ENCODE assay signal across 8 cellular contexts in genomic region chrX:77785746-77786548, GRCh38. TPM values are rescaled to one million over a fixed set of nuclear protein-coding genes. Genes with fewer than 3 reads are reported as not detected.
DNase-seq lines count a peak whose midpoint lies in the region; ATAC-seq, FAIRE-seq and TF ChIP-seq lines count a peak whose summit lies in the region.

Gene ATRX (minus strand): TSS chrX:77786216. CDS start chrX:77786001, 215 bp downstream.

- H3K9me3 Mint-ChIP-seq in immature natural killer cell, result no peaks in the 10 kb centered on the region

- H3K4me3 ChIP-seq in WI38 (ENCODE audit: low read depth, low read length), result peak within 1 kb of the TSS; percentile 74
- peak within 1 kb of the TSS; percentile 72 for H3K4me3 ChIP-seq in bronchial epithelial cell (ENCODE audit: low read depth, low read length)

- DNase-seq in 8988T (peak; percentile 33), NCI-H2171 treated with DMSO at 0.1 percent for 48 hours (lab: John Stamatoyannopoulos, UW) (peak; percentile 83), bronchial epithelial cell (ENCODE audit: low read depth) (peak; percentile 68), immature natural killer cell (peak; percentile 80 to 85 (median 82)), smooth muscle cell of the brain vasculature (ENCODE audit: low read depth, low spot score) (peak; percentile 43)

- H3K27me3 ChIP-seq in bronchial epithelial cell (ENCODE audit: control insufficient read depth, insufficient read depth, low read length), result no peaks in the 10 kb centered on the region

- peak within 1 kb of the TSS; percentile 98 to 100 (median 99) for H3K4me3 Mint-ChIP-seq in immature natural killer cell

- peak within 1 kb of the TSS; percentile 96 to 99 (median 98) for H3K27ac Mint-ChIP-seq in immature natural killer cell

- ATAC-seq in GM18520 (IDR thresholded peaks at IDR 0.05; ENCODE audit: unreplicated experiment) (peak; percentile 84), HG03095 (IDR thresholded peaks at IDR 0.05; ENCODE audit: unreplicated experiment) (peak; percentile 89)

- FAIRE-seq in bronchial epithelial cell (lab: Jason Lieb, UNC), result no peak

- H3K27me3 Mint-ChIP-seq in immature natural killer cell (ENCODE audit: low read depth in 3 of 3), result peaks cover 6 to 10% (median 8%) of the 10 kb centered on the region in 3 donors

- H3K36me3 Mint-ChIP-seq in immature natural killer cell, result no peaks in the 10 kb centered on the region

- H3K4me1 Mint-ChIP-seq in immature natural killer cell, result peaks cover 45 to 56% of the 10 kb centered on the region in 2 donors

- TF ChIP-seq CTCF in WI38 (IDR thresholded peaks at IDR 0.05; ENCODE audit: low read depth, low read length) (no peak), bronchial epithelial cell (IDR thresholded peaks at IDR 0.05; ENCODE audit: insufficient read depth, low read length, severe bottlenecking) (no peak)

- H3K36me3 ChIP-seq in bronchial epithelial cell (ENCODE audit: control insufficient read depth, insufficient read depth, low read length), result no peaks in the 10 kb centered on the region

RNA-seq across cellular contexts. Expression of gene ATRX, which starts in this region (rescaled TPM):
- total RNA-seq in bronchial epithelial cell, result 37.6 and 41.2 TPM in 2 replicates
- 10 to 100 TPM; 13.2 to 79.8 (median 25.5) TPM for polyA plus RNA-seq in immature natural killer cell

Comparison
In these comparisons a context has a peak if more than half of its experiments do, and no peak if none do; other contexts are left out.
1. Peak in every context shown above with its lines: DNase-seq, ATAC-seq and H3K4me3 ChIP-seq.
2. DNase-seq: peak in every context shown above with its lines; median percentile 83 in NCI-H2171 treated with DMSO at 0.1 percent for 48 hours; 82 in immature natural killer cell; 68 in bronchial epithelial cell; 43 in smooth muscle cell of the brain vasculature; 33 in 8988T.